Comparison of ENCODE assay signal across 8 cellular contexts in genomic region chr5:142748568-142749249, GRCh38. TPM values are rescaled to one million over a fixed set of nuclear protein-coding genes. Genes with fewer than 3 reads are reported as not detected.
DNase-seq lines count a peak whose midpoint lies in the region; ATAC-seq and TF ChIP-seq lines count a peak whose summit lies in the region.

No MANE protein-coding gene starts in this region.

- H3K27me3 Mint-ChIP-seq in Calu3 (ENCODE audit: unreplicated experiment) = no peaks in the 10 kb centered on the region
- peaks cover 2% of the 10 kb centered on the region for H3K27me3 Mint-ChIP-seq in neural progenitor cell (ENCODE audit: insufficient read depth, low read depth)

- DNase-seq in Calu3 = peak; percentile 71
- DNase-seq in activated CD4-positive, CD25-positive, alpha-beta regulatory T cell treated with anti-CD3 and anti-CD28 coated beads, Interleukin-2, amount 50 U/mL, for 72 hours = peak; percentile 45
- peak; percentile 56 for DNase-seq in colonic mucosa
- DNase-seq in neural progenitor cell (ENCODE audit: low spot score) = peak; percentile 73
- DNase-seq in amniotic stem cell (lab: John Stamatoyannopoulos, UW) = no peak

- no peak for TF ChIP-seq EP300 in Ishikawa (IDR thresholded peaks at IDR 0.05; ENCODE audit: borderline replicate concordance)

- no TSS peak for BruUV-seq in Calu3 (replicated peaks; lab: Mats Ljungman, UMichigan)

- no peaks in the 10 kb centered on the region for H3F3A ChIP-seq in neural progenitor cell (ENCODE audit: low read depth)

- peak; percentile 97 for TF ChIP-seq RAD21 in Ishikawa (IDR thresholded peaks at IDR 0.05; ENCODE audit: low read depth)

- TF ChIP-seq CTCF in Calu3 (IDR thresholded peaks at IDR 0.05; ENCODE audit: unreplicated experiment) (peak; percentile 78), colonic mucosa (IDR thresholded peaks at IDR 0.05) (peak; percentile 44), neural progenitor cell (IDR thresholded peaks at IDR 0.05) (peak; percentile 86)

- H3K27me3 ChIP-seq in colonic mucosa (no peaks in the 10 kb centered on the region), neural progenitor cell (no peaks in the 10 kb centered on the region)

- ATAC-seq in GM21360 (IDR thresholded peaks at IDR 0.05; ENCODE audit: unreplicated experiment) (no peak), GM19324 (IDR thresholded peaks at IDR 0.05; ENCODE audit: low FRiP score, unreplicated experiment) (no peak)

- no peak overlapping the region for H3K4me3 Mint-ChIP-seq in Calu3 (ENCODE audit: low read depth, unreplicated experiment)
- H3K4me3 Mint-ChIP-seq in neural progenitor cell = no peak overlapping the region

- CTCF ChIA-PET in Calu3 (lab: Charles Lee) = interaction anchor here (0.7 to 3.6 kb wide), 25 partner anchors 10 to 164 kb away, joined by 3 to 31 read pairs (median 5); partner anchors contain the start of gene ARHGAP26

- H3K27ac ChIP-seq in colonic mucosa (no peak overlapping the region), neural progenitor cell (no peak overlapping the region)

- no peak overlapping the region for H2AFZ ChIP-seq in neural progenitor cell (replicated peaks)

- H3K36me3 ChIP-seq in colonic mucosa (no peaks in the 10 kb centered on the region), neural progenitor cell (no peaks in the 10 kb centered on the region)

- H3K4me2 ChIP-seq in neural progenitor cell = no peak overlapping the region

- no peaks in the 10 kb centered on the region for H3K79me2 ChIP-seq in neural progenitor cell (ENCODE audit: low read depth)

- no peaks in the 10 kb centered on the region for H3K4me1 ChIP-seq in colonic mucosa
- peaks cover 5% of the 10 kb centered on the region for H3K4me1 ChIP-seq in neural progenitor cell

- H3K9ac ChIP-seq in colonic mucosa (ENCODE audit: low read depth in 2 of 2, low read length in 2 of 2) (no peak overlapping the region), neural progenitor cell (no peak overlapping the region)

- H3K9me3 ChIP-seq in colonic mucosa (no peaks in the 10 kb centered on the region), neural progenitor cell (ENCODE audit: low read depth) (no peaks in the 10 kb centered on the region)

- intact Hi-C loops in Calu3 (cut with micrococcal nuclease; ENCODE audit: unreplicated experiment) (loop anchor here (1.0 to 2.0 kb wide), 2 partner anchors 32 to 132 kb away; no protein-coding TSS in a partner anchor), colonic mucosa (cut with DNase I) (loop anchor here (2.0 kb wide), 1 partner anchor 132 kb away; no protein-coding TSS in a partner anchor)

- peak overlapping the region; percentile 87 for H3K27ac Mint-ChIP-seq in Calu3 (ENCODE audit: unreplicated experiment)
- H3K27ac Mint-ChIP-seq in neural progenitor cell = no peak overlapping the region

- no peaks in the 10 kb centered on the region for H4K20me1 ChIP-seq in neural progenitor cell (ENCODE audit: low read depth)

- peaks cover 44% of the 10 kb centered on the region for H3K4me1 Mint-ChIP-seq in Calu3 (ENCODE audit: low read depth, unreplicated experiment)
- peaks cover 13% of the 10 kb centered on the region for H3K4me1 Mint-ChIP-seq in neural progenitor cell

- no peak overlapping the region for H3K4me3 ChIP-seq in colonic mucosa
- H3K4me3 ChIP-seq in neural progenitor cell = no peak overlapping the region

- H3K9me3 Mint-ChIP-seq in Calu3 (ENCODE audit: low read depth, unreplicated experiment) (no peaks in the 10 kb centered on the region), neural progenitor cell (no peaks in the 10 kb centered on the region)

- H3K36me3 Mint-ChIP-seq in Calu3 (ENCODE audit: insufficient read depth, unreplicated experiment) (peaks cover 16% of the 10 kb centered on the region), neural progenitor cell (no peaks in the 10 kb centered on the region)

TF ChIP-seq in Ishikawa, 13 proteins besides CTCF, POLR2A, EP300 and RAD21:
- TF ChIP-seq TCF12 (IDR thresholded peaks at IDR 0.05; ENCODE audit: low read depth) = no peak
- no peak for TF ChIP-seq CEBPB (IDR thresholded peaks at IDR 0.05)
- TF ChIP-seq USF1 (IDR thresholded peaks at IDR 0.05) = no peak
- no peak for TF ChIP-seq NFIC (IDR thresholded peaks at IDR 0.05)
- no peak for TF ChIP-seq REST (IDR thresholded peaks at IDR 0.05; ENCODE audit: low read depth)
- TF ChIP-seq TAF1 (IDR thresholded peaks at IDR 0.05; ENCODE audit: low read depth) = no peak
- no peak for TF ChIP-seq MAX (IDR thresholded peaks at IDR 0.05)
- TF ChIP-seq FOXM1 (IDR thresholded peaks at IDR 0.05; ENCODE audit: borderline replicate concordance, low read depth) = no peak
- TF ChIP-seq TEAD4 (IDR thresholded peaks at IDR 0.05) = no peak
- TF ChIP-seq YY1 (IDR thresholded peaks at IDR 0.05; ENCODE audit: low read depth) = no peak
- no peak for TF ChIP-seq EGR1 (IDR thresholded peaks at IDR 0.05)
- TF ChIP-seq ZBTB7A (IDR thresholded peaks at IDR 0.05; ENCODE audit: low read depth) = no peak
- TF ChIP-seq CREB1 (IDR thresholded peaks at IDR 0.05; ENCODE audit: low read depth) = no peak

RNA-seq across cellular contexts. Expression of gene ARHGAP26, which starts 21.5 kb away (rescaled TPM):
- total RNA-seq in Calu3 (2022) (112 and 118 TPM in 2 replicates), colonic mucosa (10 to 100 TPM; 59.1 to 74.0 TPM), neural progenitor cell (ENCODE audit: low replicate concordance) (7.0 and 14.5 TPM in 2 replicates)
